In the genomic region with DNA sequence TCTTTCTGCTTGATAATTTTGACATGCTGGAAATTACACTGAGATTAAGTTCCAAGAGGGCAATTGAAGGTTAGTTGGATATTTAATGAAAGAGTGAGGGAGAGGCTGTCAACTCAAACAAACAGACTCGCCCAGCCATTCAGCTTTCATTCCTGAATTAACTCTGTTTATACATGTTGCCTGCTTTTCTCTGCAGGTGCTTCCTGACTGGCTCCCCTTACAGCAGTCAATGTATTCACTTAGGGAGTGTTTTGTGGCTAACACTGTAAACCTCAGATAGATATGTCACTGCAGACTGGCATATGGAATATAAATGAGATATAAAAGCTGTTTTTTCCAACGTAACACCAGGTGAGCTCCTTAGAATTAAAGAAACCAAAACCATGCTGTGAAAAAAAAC, we compare ENCODE assay signal across 18 cellular contexts. TPM values are rescaled to one million over a fixed set of nuclear protein-coding genes. Genes with fewer than 3 reads are reported as not detected.
DNase-seq lines count a peak whose midpoint lies in the region; ATAC-seq, FAIRE-seq and TF ChIP-seq lines count a peak whose summit lies in the region.
"Had no signal": no experiment of that assay in that cellular context is flagged by ENCODE, and none has a peak within 500 bp of the region (broad histone marks: within the 10 kb centered on the region; RNA-seq: fewer than 3 reads in every experiment).

No MANE protein-coding gene starts in this region.

- ATAC-seq in HG03135 (IDR thresholded peaks at IDR 0.05; ENCODE audit: unreplicated experiment), result no peak
- ATAC-seq: left colon had no signal

- H3K36me3 ChIP-seq in astrocyte (ENCODE audit: insufficient read depth, low read length), result no peaks in the 10 kb centered on the region
- H3K36me3 ChIP-seq in neural progenitor cell, result no peaks in the 10 kb centered on the region
- H3K36me3 ChIP-seq: prostate gland, suprapubic skin had no signal

- H3K27ac ChIP-seq in astrocyte (ENCODE audit: low read depth, low read length) (no peak overlapping the region), neural progenitor cell (no peak overlapping the region)
- H3K27ac ChIP-seq: prostate gland, RWPE1, suprapubic skin had no signal

- TF ChIP-seq CTCF in astrocyte (IDR thresholded peaks at IDR 0.05; ENCODE audit: insufficient read depth, low read depth, low read length) (no peak), neural progenitor cell (IDR thresholded peaks at IDR 0.05) (no peak)

- H3K27me3 Mint-ChIP-seq in astrocyte (ENCODE audit: low read depth, unreplicated experiment) (no peaks in the 10 kb centered on the region), neural progenitor cell (ENCODE audit: insufficient read depth, low read depth) (no peaks in the 10 kb centered on the region)

- H3K36me3 Mint-ChIP-seq in astrocyte (ENCODE audit: low read depth, unreplicated experiment), result no peaks in the 10 kb centered on the region
- H3K36me3 Mint-ChIP-seq in neural progenitor cell, result no peaks in the 10 kb centered on the region
- H3K36me3 Mint-ChIP-seq: naive B cell had no signal

- H3K9ac ChIP-seq in astrocyte (ENCODE audit: low read length), result no peak overlapping the region
- H3K9ac ChIP-seq in neural progenitor cell, result no peak overlapping the region

- H4K20me1 ChIP-seq in astrocyte (ENCODE audit: insufficient read depth, low read length), result no peaks in the 10 kb centered on the region
- H4K20me1 ChIP-seq in neural progenitor cell (ENCODE audit: low read depth), result no peaks in the 10 kb centered on the region

- DNase-seq in Kasumi-1 (lab: John Stamatoyannopoulos, UW) (peak; percentile 29), NCI-H2107 (lab: John Stamatoyannopoulos, UW) (peak; percentile 1), astrocyte (ENCODE audit: low read depth) (peak; percentile 25), neural progenitor cell (ENCODE audit: low spot score) (peak; percentile 14), SHP77 treated with DMSO at 0.1 percent for 48 hours (lab: John Stamatoyannopoulos, UW) (no peak)
- no peak for DNase-seq in stimulated activated CD4-positive, alpha-beta T cell treated with anti-CD3 and anti-CD28 coated beads, Interleukin-4, amount 100 ng/mL, for 24 hours
- DNase-seq: activated CD4-positive, alpha-beta T cell treated with anti-CD3 and anti-CD28 coated beads, Interleukin-2, amount 10 ng/mL, durations not matched to agents 24 days and 14 days; activated T-cell treated with anti-CD3 and anti-CD28 coated beads, Interleukin-2, amount 50 U/mL, for 24 hours; EL; left colon; naive B cell; NCI-H524 treated with DMSO at 0.1 percent for 48 hours had no signal

- no peak overlapping the region for H3K4me3 Mint-ChIP-seq in astrocyte (ENCODE audit: unreplicated experiment)
- no peak overlapping the region for H3K4me3 Mint-ChIP-seq in neural progenitor cell
- H3K4me3 Mint-ChIP-seq: activated CD4-positive, alpha-beta T cell treated with anti-CD3 and anti-CD28 coated beads, Interleukin-2, amount 10 ng/mL, durations not matched to agents 24 days and 14 days; activated T-cell treated with anti-CD3 and anti-CD28 coated beads, Interleukin-2, amount 50 U/mL, for 24 hours; naive B cell had no signal

- H3K27me3 ChIP-seq in astrocyte (ENCODE audit: insufficient read depth, low read length) (no peaks in the 10 kb centered on the region), neural progenitor cell (no peaks in the 10 kb centered on the region)
- H3K27me3 ChIP-seq: suprapubic skin had no signal

- no peak for FAIRE-seq in astrocyte (lab: Jason Lieb, UNC)
- FAIRE-seq: GM12891 had no signal

- H3K4me3 ChIP-seq in astrocyte (ENCODE audit: insufficient read depth, low read depth, low read length) (no peak overlapping the region), neural progenitor cell (no peak overlapping the region)
- H3K4me3 ChIP-seq: prostate gland, suprapubic skin had no signal

- no peak overlapping the region for H3K4me2 ChIP-seq in astrocyte (ENCODE audit: low read length)
- H3K4me2 ChIP-seq in neural progenitor cell, result no peak overlapping the region

- no peaks in the 10 kb centered on the region for H3K9me3 Mint-ChIP-seq in astrocyte (ENCODE audit: unreplicated experiment)
- peaks cover 3% of the 10 kb centered on the region for H3K9me3 Mint-ChIP-seq in neural progenitor cell
- H3K9me3 Mint-ChIP-seq: activated CD4-positive, alpha-beta T cell treated with anti-CD3 and anti-CD28 coated beads, Interleukin-2, amount 10 ng/mL, durations not matched to agents 24 days and 14 days; activated T-cell treated with anti-CD3 and anti-CD28 coated beads, Interleukin-2, amount 50 U/mL, for 24 hours had no signal

- H3K4me1 ChIP-seq in astrocyte (ENCODE audit: insufficient read depth, low read length) (no peaks in the 10 kb centered on the region), neural progenitor cell (peaks cover 11% of the 10 kb centered on the region)
- H3K4me1 ChIP-seq: prostate gland, suprapubic skin had no signal

- H3F3A ChIP-seq in neural progenitor cell (ENCODE audit: low read depth), result no peaks in the 10 kb centered on the region

- no peaks in the 10 kb centered on the region for H3K9me3 ChIP-seq in astrocyte (ENCODE audit: insufficient read depth, low read depth, low read length)
- no peaks in the 10 kb centered on the region for H3K9me3 ChIP-seq in neural progenitor cell (ENCODE audit: low read depth)
- H3K9me3 ChIP-seq: prostate gland had no signal

- no peak overlapping the region for H2AFZ ChIP-seq in astrocyte (ENCODE audit: low read depth, low read length)
- no peak overlapping the region for H2AFZ ChIP-seq in neural progenitor cell (replicated peaks)

- H3K79me2 ChIP-seq in astrocyte (ENCODE audit: insufficient read depth, low read length), result no peaks in the 10 kb centered on the region
- no peaks in the 10 kb centered on the region for H3K79me2 ChIP-seq in neural progenitor cell (ENCODE audit: low read depth)

- peaks cover 11% of the 10 kb centered on the region for H3K4me1 Mint-ChIP-seq in astrocyte (ENCODE audit: low read depth, unreplicated experiment)
- no peaks in the 10 kb centered on the region for H3K4me1 Mint-ChIP-seq in neural progenitor cell
- H3K4me1 Mint-ChIP-seq: activated CD4-positive, alpha-beta T cell treated with anti-CD3 and anti-CD28 coated beads, Interleukin-2, amount 10 ng/mL, durations not matched to agents 24 days and 14 days; naive B cell had no signal

- H3K27ac Mint-ChIP-seq in astrocyte (ENCODE audit: unreplicated experiment) (no peak overlapping the region), neural progenitor cell (no peak overlapping the region)
- H3K27ac Mint-ChIP-seq: activated CD4-positive, alpha-beta T cell treated with anti-CD3 and anti-CD28 coated beads, Interleukin-2, amount 10 ng/mL, durations not matched to agents 24 days and 14 days; activated T-cell treated with anti-CD3 and anti-CD28 coated beads, Interleukin-2, amount 50 U/mL, for 24 hours had no signal

RNA-seq across cellular contexts. Expression of gene TMPRSS11A, which starts 28.7 kb away (rescaled TPM):
- total RNA-seq in astrocyte (not detected in 2 replicates), neural progenitor cell (ENCODE audit: low replicate concordance) (not detected in 2 replicates)
- total RNA-seq: activated CD4-positive, alpha-beta T cell treated with anti-CD3 and anti-CD28 coated beads, Interleukin-2, amount 10 ng/mL, durations not matched to agents 24 days and 14 days; left colon; M059J; suprapubic skin had no signal

RNA-seq across cellular contexts. Expression of gene TMPRSS11D, which starts 50.8 kb away (rescaled TPM):
- total RNA-seq in astrocyte, result not detected in 2 replicates
- total RNA-seq in neural progenitor cell (ENCODE audit: low replicate concordance), result not detected in 2 replicates
- total RNA-seq: activated CD4-positive, alpha-beta T cell treated with anti-CD3 and anti-CD28 coated beads, Interleukin-2, amount 10 ng/mL, durations not matched to agents 24 days and 14 days; left colon; M059J; prostate gland had no signal

Comparison
In these comparisons a context has a peak if more than half of its experiments do, and no peak if none do; other contexts are left out.
1. DNase-seq: peak in Kasumi-1 (2 of 2), NCI-H2107 (single experiment), astrocyte (single experiment) and neural progenitor cell (single experiment); none in SHP77 treated with DMSO at 0.1 percent for 48 hours (single experiment) and stimulated activated CD4-positive, alpha-beta T cell treated with anti-CD3 and anti-CD28 coated beads, Interleukin-4, amount 100 ng/mL, for 24 hours (single experiment).